In the genomic region with DNA sequence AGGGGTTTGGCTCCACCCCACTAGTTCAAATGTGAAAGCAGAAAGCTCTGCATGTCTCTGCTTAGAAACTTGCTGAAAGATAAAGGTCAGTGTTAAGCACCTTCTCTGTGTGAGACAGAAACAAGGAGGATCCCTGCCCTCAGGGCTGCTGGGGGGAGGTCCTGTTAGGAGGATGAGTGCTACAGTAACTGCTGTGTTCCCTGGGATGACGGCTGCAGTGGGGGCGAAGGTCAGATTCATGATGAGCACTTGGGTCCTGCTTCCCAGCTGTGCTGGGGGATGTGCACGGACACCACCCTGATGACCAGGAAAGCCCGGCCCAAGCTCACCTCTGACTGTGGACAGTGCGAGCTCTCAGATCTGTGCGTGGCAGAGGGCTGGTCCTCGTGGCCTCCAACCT, we compare ENCODE assay signal across 13 cellular contexts.
DNase-seq lines count a peak whose midpoint lies in the region; ATAC-seq and TF ChIP-seq lines count a peak whose summit lies in the region.
"Had no signal": no experiment of that assay in that cellular context is flagged by ENCODE, and none has a peak within 500 bp of the region (broad histone marks: within the 10 kb centered on the region; RNA-seq: fewer than 3 reads in every experiment).

No MANE protein-coding gene starts in this region.

- H3F3A ChIP-seq in smooth muscle cell (ENCODE audit: low read depth): no peaks in the 10 kb centered on the region

- no peaks in the 10 kb centered on the region for H3K36me3 Mint-ChIP-seq in Caco-2 (ENCODE audit: insufficient read depth, unreplicated experiment)
- H3K36me3 Mint-ChIP-seq in activated T-helper 1 cell treated with anti-CD3 and anti-CD28 coated beads, Interleukin-12 subunit alpha, Interleukin-12 subunit beta, Interleukin-2, Interleukin-4 antibody, amounts not matched to agents 30 ng/mL and 10 ng/mL and 1 ng/mL, durations not matched to agents 14 hours and 24 hours and 36 hours (ENCODE audit: low read depth): no peaks in the 10 kb centered on the region
- no peaks in the 10 kb centered on the region for H3K36me3 Mint-ChIP-seq in stimulated activated memory B cell treated with anti-CD40 and anti-IgM and Interleukin-4, amounts not matched to agents 10 μg/mL and 1 μg/mL and 100 μg/mL, for 72 hours

- no peak overlapping the region for H3K27ac Mint-ChIP-seq in Caco-2 (ENCODE audit: unreplicated experiment)
- no peak overlapping the region for H3K27ac Mint-ChIP-seq in activated T-helper 1 cell treated with anti-CD3 and anti-CD28 coated beads, Interleukin-12 subunit alpha, Interleukin-12 subunit beta, Interleukin-2, Interleukin-4 antibody, amounts not matched to agents 30 ng/mL and 10 ng/mL and 1 ng/mL, durations not matched to agents 14 hours and 24 hours and 36 hours
- H3K27ac Mint-ChIP-seq in stimulated activated memory B cell treated with anti-CD40 and anti-IgM and Interleukin-4, amounts not matched to agents 10 μg/mL and 1 μg/mL and 100 μg/mL, for 72 hours: no peak overlapping the region

- H3K9me3 ChIP-seq in Caco-2 (no peaks in the 10 kb centered on the region), NT2/D1 (ENCODE audit: insufficient read depth, low read length) (peaks cover 18% of the 10 kb centered on the region; the same call in 1 of the 2 replicates), gastroesophageal sphincter (peaks cover 0 to 25% (median 0%) of the 10 kb centered on the region in 3 donors), trophoblast cell (ENCODE audit: insufficient read depth, low read depth, low read length) (peaks cover 18% of the 10 kb centered on the region), smooth muscle cell (replicated peaks; ENCODE audit: low read depth) (no peaks in the 10 kb centered on the region)

- H3K4me1 ChIP-seq in Caco-2: peaks cover 26% of the 10 kb centered on the region
- peaks cover 14% of the 10 kb centered on the region for H3K4me1 ChIP-seq in NT2/D1 (ENCODE audit: insufficient read depth, insufficient read length)
- peaks cover 0 to 17% (median 0%) of the 10 kb centered on the region in 3 donors for H3K4me1 ChIP-seq in gastroesophageal sphincter
- H3K4me1 ChIP-seq in trophoblast cell (ENCODE audit: control insufficient read depth in 1 of 2, insufficient read depth in 2 of 2, low read length in 2 of 2): peaks cover 14 to 20% of the 10 kb centered on the region in 2 experiments
- no peaks in the 10 kb centered on the region for H3K4me1 ChIP-seq in smooth muscle cell (ENCODE audit: low read depth)

- no peaks in the 10 kb centered on the region for H3K27me3 Mint-ChIP-seq in Caco-2 (ENCODE audit: insufficient read depth, unreplicated experiment)
- H3K27me3 Mint-ChIP-seq in activated T-helper 1 cell treated with anti-CD3 and anti-CD28 coated beads, Interleukin-12 subunit alpha, Interleukin-12 subunit beta, Interleukin-2, Interleukin-4 antibody, amounts not matched to agents 30 ng/mL and 10 ng/mL and 1 ng/mL, durations not matched to agents 14 hours and 24 hours and 36 hours (ENCODE audit: insufficient read depth): peaks cover 4% of the 10 kb centered on the region
- peaks cover 20% of the 10 kb centered on the region for H3K27me3 Mint-ChIP-seq in stimulated activated memory B cell treated with anti-CD40 and anti-IgM and Interleukin-4, amounts not matched to agents 10 μg/mL and 1 μg/mL and 100 μg/mL, for 72 hours

- TF ChIP-seq CTCF in Caco-2 (IDR thresholded peaks at IDR 0.05; ENCODE audit: insufficient read depth in 1 of 2, low read depth in 1 of 2, low read length in 1 of 2, severe bottlenecking in 1 of 2, unreplicated experiment in 1 of 2): no peak
- no peak for TF ChIP-seq CTCF in gastroesophageal sphincter (IDR thresholded peaks at IDR 0.05)
- no peak for TF ChIP-seq CTCF in smooth muscle cell (IDR thresholded peaks at IDR 0.05; ENCODE audit: borderline replicate concordance, insufficient read depth, poor library complexity, severe bottlenecking)

- H4K20me1 ChIP-seq in smooth muscle cell (ENCODE audit: low read depth): no peaks in the 10 kb centered on the region

- no peak overlapping the region for H2BK12ac ChIP-seq in trophoblast cell (ENCODE audit: low read length)

- no peaks in the 10 kb centered on the region for H3K27me3 ChIP-seq in Caco-2 (replicated peaks; ENCODE audit: control insufficient read depth, insufficient read depth, low read length)
- H3K27me3 ChIP-seq in NT2/D1 (ENCODE audit: insufficient read depth, insufficient read length): no peaks in the 10 kb centered on the region
- no peaks in the 10 kb centered on the region for H3K27me3 ChIP-seq in gastroesophageal sphincter
- H3K27me3 ChIP-seq in trophoblast cell (ENCODE audit: insufficient read depth, low read length): no peaks in the 10 kb centered on the region
- H3K27me3 ChIP-seq in smooth muscle cell (ENCODE audit: low read depth): no peaks in the 10 kb centered on the region

- H3K27ac ChIP-seq in gastroesophageal sphincter: peak overlapping the region in 2 of 4 donors; percentile 27 to 37
- H3K27ac ChIP-seq in trophoblast cell (ENCODE audit: low read depth, low read length): peak overlapping the region; percentile 48
- H3K27ac ChIP-seq in smooth muscle cell (ENCODE audit: low read depth): no peak overlapping the region
- H3K27ac ChIP-seq: C4-2B had no signal

- no peaks in the 10 kb centered on the region for H3K79me2 ChIP-seq in trophoblast cell (ENCODE audit: control insufficient read depth, insufficient read depth, low read length, poor library complexity)
- no peaks in the 10 kb centered on the region for H3K79me2 ChIP-seq in smooth muscle cell (ENCODE audit: low read depth)

- no peak overlapping the region for H2BK120ac ChIP-seq in trophoblast cell (ENCODE audit: insufficient read depth, low read length, poor library complexity)

- TF ChIP-seq POLR2A in gastroesophageal sphincter (IDR thresholded peaks at IDR 0.05): no peak

- no peak overlapping the region for H3K4me3 ChIP-seq in Caco-2 (ENCODE audit: low read depth, low read length)
- no peak overlapping the region for H3K4me3 ChIP-seq in NT2/D1 (ENCODE audit: insufficient read length, low read depth)
- H3K4me3 ChIP-seq in gastroesophageal sphincter: no peak overlapping the region
- H3K4me3 ChIP-seq in trophoblast cell (ENCODE audit: low read depth, low read length): no peak overlapping the region
- no peak overlapping the region for H3K4me3 ChIP-seq in smooth muscle cell

- H4K91ac ChIP-seq in trophoblast cell (ENCODE audit: low read depth, low read length): no peak overlapping the region

- ATAC-seq in gastroesophageal sphincter: peak; percentile 13
- ATAC-seq in GM19452 (IDR thresholded peaks at IDR 0.05; ENCODE audit: unreplicated experiment): no peak
- no peak for ATAC-seq in stimulated activated memory B cell treated with anti-CD40 and anti-IgM and Interleukin-4, amounts not matched to agents 10 μg/mL and 1 μg/mL and 100 μg/mL, for 72 hours

- H2AFZ ChIP-seq in trophoblast cell (ENCODE audit: insufficient read depth, low read length, poor library complexity) (no peak overlapping the region), smooth muscle cell (ENCODE audit: low read depth) (no peak overlapping the region)

- H3K9ac ChIP-seq in NT2/D1 (ENCODE audit: insufficient read length, low read depth) (no peak overlapping the region), trophoblast cell (ENCODE audit: low read length) (no peak overlapping the region), smooth muscle cell (ENCODE audit: low read depth) (no peak overlapping the region)

- H3K14ac ChIP-seq in trophoblast cell (ENCODE audit: low read length): no peak overlapping the region

- H3K4me1 Mint-ChIP-seq in Caco-2 (ENCODE audit: low read depth, unreplicated experiment): peaks cover 11% of the 10 kb centered on the region
- no peaks in the 10 kb centered on the region for H3K4me1 Mint-ChIP-seq in activated T-helper 1 cell treated with anti-CD3 and anti-CD28 coated beads, Interleukin-12 subunit alpha, Interleukin-12 subunit beta, Interleukin-2, Interleukin-4 antibody, amounts not matched to agents 30 ng/mL and 10 ng/mL and 1 ng/mL, durations not matched to agents 14 hours and 24 hours and 36 hours (ENCODE audit: low read depth)
- H3K4me1 Mint-ChIP-seq in stimulated activated memory B cell treated with anti-CD40 and anti-IgM and Interleukin-4, amounts not matched to agents 10 μg/mL and 1 μg/mL and 100 μg/mL, for 72 hours: no peaks in the 10 kb centered on the region

- 79% methylated on average over 4 of the region's 7 CpGs; no CpG with 5 or more reads in 1 of the 2 donors for WGBS in gastroesophageal sphincter (ENCODE audit: low coverage in 1 of 2), 2 donors
- WGBS in trophoblast cell (ENCODE audit: extremely low coverage, insufficient coverage, insufficient read length): no CpG with 5 or more reads among the region's 7 CpGs
- WGBS in smooth muscle cell (ENCODE audit: low lambda C conversion rate): 85% methylated on average over 7 of the region's 7 CpGs

- no peak overlapping the region for H4K12ac ChIP-seq in trophoblast cell (ENCODE audit: low read depth, low read length)

- no peak overlapping the region for H3K4me2 ChIP-seq in trophoblast cell (ENCODE audit: low read length)
- H3K4me2 ChIP-seq in smooth muscle cell: no peak overlapping the region

- POLR2A ChIA-PET in Caco-2 (lab: Charles Lee): no interaction called here

- H3K9me3 Mint-ChIP-seq in Caco-2 (ENCODE audit: unreplicated experiment): peaks cover 12% of the 10 kb centered on the region
- H3K9me3 Mint-ChIP-seq in activated T-helper 1 cell treated with anti-CD3 and anti-CD28 coated beads, Interleukin-12 subunit alpha, Interleukin-12 subunit beta, Interleukin-2, Interleukin-4 antibody, amounts not matched to agents 30 ng/mL and 10 ng/mL and 1 ng/mL, durations not matched to agents 14 hours and 24 hours and 36 hours: peaks cover 5% of the 10 kb centered on the region
- peaks cover 15% of the 10 kb centered on the region for H3K9me3 Mint-ChIP-seq in stimulated activated memory B cell treated with anti-CD40 and anti-IgM and Interleukin-4, amounts not matched to agents 10 μg/mL and 1 μg/mL and 100 μg/mL, for 72 hours

- no peak overlapping the region for H4K8ac ChIP-seq in trophoblast cell (ENCODE audit: low read depth, low read length)

- H3K23ac ChIP-seq in trophoblast cell (ENCODE audit: low read length): no peak overlapping the region

- H2BK5ac ChIP-seq in trophoblast cell (ENCODE audit: low read depth, low read length, poor library complexity): no peak overlapping the region

- H3K36me3 ChIP-seq in Caco-2 (ENCODE audit: control insufficient read depth, insufficient read depth, low read length) (no peaks in the 10 kb centered on the region), NT2/D1 (ENCODE audit: insufficient read depth, insufficient read length, low read length) (no peaks in the 10 kb centered on the region), gastroesophageal sphincter (no peaks in the 10 kb centered on the region), trophoblast cell (ENCODE audit: control insufficient read depth in 1 of 2, insufficient read depth in 2 of 2, low read length in 2 of 2) (no peaks in the 10 kb centered on the region), smooth muscle cell (ENCODE audit: low read depth) (no peaks in the 10 kb centered on the region)

- CTCF ChIA-PET in Caco-2 (lab: Charles Lee): no interaction called here

- no peak overlapping the region for H3K18ac ChIP-seq in trophoblast cell (ENCODE audit: low read length)

- H3K79me1 ChIP-seq in trophoblast cell (ENCODE audit: low read length): no peaks in the 10 kb centered on the region

- no peak overlapping the region for H3K4me3 Mint-ChIP-seq in Caco-2 (ENCODE audit: unreplicated experiment)
- H3K4me3 Mint-ChIP-seq in activated T-helper 1 cell treated with anti-CD3 and anti-CD28 coated beads, Interleukin-12 subunit alpha, Interleukin-12 subunit beta, Interleukin-2, Interleukin-4 antibody, amounts not matched to agents 30 ng/mL and 10 ng/mL and 1 ng/mL, durations not matched to agents 14 hours and 24 hours and 36 hours: no peak overlapping the region
- no peak overlapping the region for H3K4me3 Mint-ChIP-seq in stimulated activated memory B cell treated with anti-CD40 and anti-IgM and Interleukin-4, amounts not matched to agents 10 μg/mL and 1 μg/mL and 100 μg/mL, for 72 hours

- no TSS peak for BruUV-seq in Caco-2 (replicated peaks; lab: Mats Ljungman, UMichigan)

- no peak overlapping the region for H3K4ac ChIP-seq in trophoblast cell (ENCODE audit: low read depth, low read length)

- H2AK5ac ChIP-seq in trophoblast cell (ENCODE audit: low read length): no peak overlapping the region

- DNase-seq in Caco-2 (peak; percentile 38 to 72), NT2/D1 (ENCODE audit: low read depth, low spot score) (peak; percentile 44), trophoblast cell (no peak), smooth muscle cell (lab: John Stamatoyannopoulos, UW; ENCODE audit: unreplicated experiment) (no peak)
- no peak for DNase-seq in activated T-helper 1 cell treated with anti-CD3 and anti-CD28 coated beads, Interleukin-12 subunit alpha, Interleukin-12 subunit beta, Interleukin-2, Interleukin-4 antibody, amounts not matched to agents 30 ng/mL and 10 ng/mL and 1 ng/mL, durations not matched to agents 14 hours and 24 hours and 36 hours (ENCODE audit: low spot score)
- DNase-seq: ACHN; activated CD4-positive, alpha-beta T cell treated with anti-CD3 and anti-CD28 coated beads, Interleukin-2, amount 50 U/mL, for 4 hours; activated naive CD4-positive, alpha-beta T cell treated with Interleukin-2 at 50 U/mL for 16 hours; NCI-H187 treated with DMSO at 0.1 percent for 48 hours had no signal

- intact Hi-C loops in Caco-2 (cut with micrococcal nuclease; ENCODE audit: unreplicated experiment): no loop called here
- intact Hi-C loops in activated T-helper 1 cell treated with anti-CD3 and anti-CD28 coated beads, Interleukin-12 subunit alpha, Interleukin-12 subunit beta, Interleukin-2, Interleukin-4 antibody, amounts not matched to agents 30 ng/mL and 10 ng/mL and 1 ng/mL, durations not matched to agents 14 hours and 24 hours and 36 hours (cut with micrococcal nuclease): no loop called here

- no peak for TF ChIP-seq EP300 in gastroesophageal sphincter (IDR thresholded peaks at IDR 0.05)

Comparison
In these comparisons a context has a peak if more than half of its experiments do, and no peak if none do; other contexts are left out.
1. DNase-seq: peak in Caco-2 (2 of 2) and NT2/D1 (single experiment); none in trophoblast cell (0 of 2), smooth muscle cell (single experiment) and activated T-helper 1 cell treated with anti-CD3 and anti-CD28 coated beads, Interleukin-12 subunit alpha, Interleukin-12 subunit beta, Interleukin-2, Interleukin-4 antibody, amounts not matched to agents 30 ng/mL and 10 ng/mL and 1 ng/mL, durations not matched to agents 14 hours and 24 hours and 36 hours (single experiment).